Comparison of ENCODE assay signal across 9 cellular contexts in the genomic region with DNA sequence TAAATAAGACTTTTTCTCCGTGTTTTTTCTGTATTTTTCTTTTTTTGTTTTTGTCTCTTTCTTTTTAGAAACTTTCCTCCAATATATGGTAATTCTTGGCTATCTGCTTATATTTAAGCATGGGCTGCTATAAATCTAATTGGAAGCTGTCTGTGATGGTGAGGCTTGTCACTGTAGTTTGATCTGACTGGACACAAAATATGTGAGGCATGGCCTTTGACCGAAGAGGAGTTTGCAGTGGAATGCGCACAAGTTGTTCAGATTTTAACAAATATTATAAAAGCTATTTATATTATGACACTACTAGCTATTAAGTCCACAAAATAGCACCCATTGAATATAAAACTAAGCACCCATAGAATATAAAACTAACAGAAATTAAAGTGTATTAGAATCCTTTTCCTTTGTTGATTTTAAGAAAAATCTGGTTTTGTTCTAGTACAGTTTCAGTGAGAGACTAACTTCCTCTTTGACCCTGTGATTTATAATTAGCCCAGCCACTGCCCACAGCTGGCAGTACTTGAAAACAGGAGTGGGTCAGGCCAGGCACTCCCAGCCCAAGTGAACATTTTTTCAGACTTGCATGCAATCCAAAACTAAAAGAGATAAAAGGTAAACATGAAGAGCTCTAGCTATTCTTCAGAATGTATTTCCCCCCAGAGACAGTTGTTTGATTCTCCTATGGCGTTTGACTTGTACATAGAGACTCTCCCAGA.
DNase-seq lines count a peak whose midpoint lies in the region; ATAC-seq and TF ChIP-seq lines count a peak whose summit lies in the region.
"Had no signal": no experiment of that assay in that cellular context is flagged by ENCODE, and none has a peak within 500 bp of the region (broad histone marks: within the 10 kb centered on the region; RNA-seq: fewer than 3 reads in every experiment).

No MANE protein-coding gene starts in this region.

- POLR2A ChIA-PET in naive thymus-derived CD8-positive, alpha-beta T cell (lab: Charles Lee): no interaction called here

- H3K9me3 ChIP-seq in OCI-LY3 (ENCODE audit: insufficient read depth, low read length): peaks cover 6% of the 10 kb centered on the region; the same call in 1 of the 2 replicates

- TF ChIP-seq CTCF in OCI-LY3 (IDR thresholded peaks at IDR 0.05; ENCODE audit: low read depth, low read length): no peak
- TF ChIP-seq CTCF in osteocyte (IDR thresholded peaks at IDR 0.05): no peak

- peak overlapping the region; percentile 30 for H3K4me3 ChIP-seq in OCI-LY3 (ENCODE audit: low read length)

- H3K27ac ChIP-seq in OCI-LY3 (ENCODE audit: low read length): peak overlapping the region; percentile 54

- peak overlapping the region; percentile 58 for H3K27ac Mint-ChIP-seq in osteocyte (ENCODE audit: unreplicated experiment)
- H3K27ac Mint-ChIP-seq in naive thymus-derived CD8-positive, alpha-beta T cell: peak overlapping the region in 1 of 10 donors; percentile 40

- H3K9ac ChIP-seq in OCI-LY3 (ENCODE audit: low read length): peak overlapping the region; percentile 36; the same call in 1 of the 2 replicates

- H3K79me2 ChIP-seq in OCI-LY3 (ENCODE audit: low read length): no peaks in the 10 kb centered on the region

- H3K4me1 Mint-ChIP-seq in osteocyte (ENCODE audit: unreplicated experiment): peaks cover 22% of the 10 kb centered on the region
- peaks cover 0 to 21% (median under 1%) of the 10 kb centered on the region in 4 donors for H3K4me1 Mint-ChIP-seq in naive thymus-derived CD8-positive, alpha-beta T cell

- H4K20me1 ChIP-seq in OCI-LY3 (ENCODE audit: insufficient read depth, low read length): no peaks in the 10 kb centered on the region

- H3K27me3 ChIP-seq in OCI-LY3 (ENCODE audit: low read depth, low read length): no peaks in the 10 kb centered on the region

- ATAC-seq in GM18909 (IDR thresholded peaks at IDR 0.05; ENCODE audit: poor library complexity, unreplicated experiment): peak; percentile 85
- peak; percentile 82 for ATAC-seq in HG02943 (IDR thresholded peaks at IDR 0.05; ENCODE audit: low read depth, unreplicated experiment)
- ATAC-seq in activated CD4-positive, CD25-positive, alpha-beta regulatory T cell treated with anti-CD3 and anti-CD28 coated beads, Interleukin-2, amount 50 U/mL, for 24 hours: no peak
- no peak for ATAC-seq in naive thymus-derived CD8-positive, alpha-beta T cell

- H3K27me3 Mint-ChIP-seq in osteocyte (ENCODE audit: unreplicated experiment): no peaks in the 10 kb centered on the region
- H3K27me3 Mint-ChIP-seq in naive thymus-derived CD8-positive, alpha-beta T cell: no peaks in the 10 kb centered on the region

- H3K4me3 Mint-ChIP-seq in osteocyte (ENCODE audit: unreplicated experiment): no peak overlapping the region
- H3K4me3 Mint-ChIP-seq in naive thymus-derived CD8-positive, alpha-beta T cell: peak overlapping the region in 1 of 10 donors; percentile 26

- peaks cover 11% of the 10 kb centered on the region for H3K36me3 ChIP-seq in OCI-LY3 (replicated peaks; ENCODE audit: low read depth, low read length)

- H3K4me2 ChIP-seq in OCI-LY3 (ENCODE audit: low read length): peak overlapping the region; percentile 76

- peaks cover 5% of the 10 kb centered on the region for H3K9me3 Mint-ChIP-seq in osteocyte (ENCODE audit: unreplicated experiment)
- H3K9me3 Mint-ChIP-seq in naive thymus-derived CD8-positive, alpha-beta T cell: no peaks in the 10 kb centered on the region

- peaks cover 2% of the 10 kb centered on the region for H3K36me3 Mint-ChIP-seq in osteocyte (ENCODE audit: unreplicated experiment)
- H3K36me3 Mint-ChIP-seq in naive thymus-derived CD8-positive, alpha-beta T cell: peaks cover 0 to 31% (median 26%) of the 10 kb centered on the region in 3 donors

- H3K4me1 ChIP-seq in OCI-LY3 (ENCODE audit: low read length): peaks cover 61% of the 10 kb centered on the region

- H2AFZ ChIP-seq in OCI-LY3 (ENCODE audit: low read depth, low read length): no peak overlapping the region

- no peak for DNase-seq in osteocyte (ENCODE audit: extremely low spot score, unreplicated experiment)
- no peak for DNase-seq in naive thymus-derived CD8-positive, alpha-beta T cell
- DNase-seq in NCI-H524 (lab: John Stamatoyannopoulos, UW): no peak
- no peak for DNase-seq in stimulated activated naive CD4-positive, alpha-beta T cell treated with Interleukin-2 at 50 U/mL for 16 hours (lab: John Stamatoyannopoulos, UW)
- DNase-seq: NCI-H526 had no signal

Comparison
In these comparisons a context has a peak if more than half of its experiments do, and no peak if none do; other contexts are left out.
1. ATAC-seq: peak in GM18909 (single experiment) and HG02943 (single experiment); none in activated CD4-positive, CD25-positive, alpha-beta regulatory T cell treated with anti-CD3 and anti-CD28 coated beads, Interleukin-2, amount 50 U/mL, for 24 hours (0 of 2) and naive thymus-derived CD8-positive, alpha-beta T cell (0 of 2).